Comparison of ENCODE assay signal across 1 cellular context in genomic region chr22:29320546-29320945, GRCh38.
TF ChIP-seq lines count a peak whose summit lies in the region.

No MANE protein-coding gene starts in this region.

TF ChIP-seq in K562, 482 proteins besides CTCF, POLR2A, EP300 and RAD21:
- no peak for TF ChIP-seq FOXP4 (CRISPR knock-in tag; IDR thresholded peaks at IDR 0.05; ENCODE audit: borderline replicate concordance)
- no peak for TF ChIP-seq PRPF4 (IDR thresholded peaks at IDR 0.05; ENCODE audit: insufficient read depth, low read depth, low read length, poor library complexity, severe bottlenecking)
- 0 out of 4 replicates have a peak, but pooled peaks of 1 of the 2 experiments have one; percentile 30 for TF ChIP-seq FOXK2 (conservative IDR thresholded peaks at IDR 0.05 in 1 of 2, IDR thresholded peaks at IDR 0.05 in 1 of 2; ENCODE audit: low read depth in 2 of 2)
- no peak for TF ChIP-seq ZNF175 (CRISPR knock-in tag; IDR thresholded peaks at IDR 0.05; ENCODE audit: low read depth)
- no peak for TF ChIP-seq HBP1 (CRISPR knock-in tag; IDR thresholded peaks at IDR 0.05)
